Comparison of ENCODE assay signal across 1 cellular context in the genomic region with DNA sequence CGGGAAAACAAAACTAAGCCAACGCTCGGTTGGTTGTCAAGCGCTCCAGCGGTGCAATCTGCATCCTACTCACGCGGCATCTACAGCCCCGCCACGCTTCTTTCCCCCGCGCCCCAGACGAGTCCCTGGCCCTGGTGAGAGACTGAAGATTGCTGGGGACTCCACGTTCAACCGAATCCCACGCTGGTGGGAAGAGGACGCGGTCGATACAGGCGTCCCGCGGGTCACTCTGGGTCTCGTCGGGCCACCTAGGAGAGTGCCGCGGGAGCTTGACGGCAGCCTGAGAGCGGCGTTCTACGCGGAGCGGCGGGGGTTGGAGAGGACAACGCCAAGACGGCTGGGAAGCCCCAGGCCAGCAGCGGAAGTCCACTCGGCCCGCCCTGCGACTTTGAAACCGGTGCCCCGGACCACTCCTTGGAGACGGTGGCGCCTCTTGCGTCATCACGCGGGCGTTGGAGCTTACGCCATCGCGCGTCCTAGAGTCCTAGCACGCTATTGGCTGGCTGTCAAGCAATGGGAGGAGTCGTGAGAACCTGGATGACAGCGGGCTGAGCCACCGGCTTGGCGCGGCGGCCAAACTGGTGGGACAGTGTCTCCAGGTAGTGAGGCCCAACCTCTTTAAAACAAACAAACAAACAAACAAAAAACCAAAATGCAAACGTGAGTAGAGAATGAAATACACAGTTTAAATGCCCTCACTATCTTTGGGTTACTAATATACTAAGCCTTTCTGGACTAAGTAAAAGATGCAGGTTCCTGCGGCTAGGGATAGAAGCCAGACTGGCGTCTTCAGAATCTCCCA.
A peak's percentile ranks its signal among the peaks of the same experiment; 100 is the strongest.
TF ChIP-seq lines count a peak whose summit lies in the region.

A gene (minus strand): TSS at position 367 of the 802 bp plus-strand sequence. CDS start 436 bp downstream, outside the sequence.

TF ChIP-seq in GM12878, 131 proteins besides CTCF, POLR2A, EP300 and RAD21 (continued from another document):
- TF ChIP-seq, protein P1, sequence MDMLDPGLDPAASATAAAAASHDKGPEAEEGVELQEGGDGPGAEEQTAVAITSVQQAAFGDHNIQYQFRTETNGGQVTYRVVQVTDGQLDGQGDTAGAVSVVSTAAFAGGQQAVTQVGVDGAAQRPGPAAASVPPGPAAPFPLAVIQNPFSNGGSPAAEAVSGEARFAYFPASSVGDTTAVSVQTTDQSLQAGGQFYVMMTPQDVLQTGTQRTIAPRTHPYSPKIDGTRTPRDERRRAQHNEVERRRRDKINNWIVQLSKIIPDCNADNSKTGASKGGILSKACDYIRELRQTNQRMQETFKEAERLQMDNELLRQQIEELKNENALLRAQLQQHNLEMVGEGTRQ (IDR thresholded peaks at IDR 0.05; ENCODE audit: borderline replicate concordance, low read depth, low read length), result no peak
- TF ChIP-seq, protein P2, sequence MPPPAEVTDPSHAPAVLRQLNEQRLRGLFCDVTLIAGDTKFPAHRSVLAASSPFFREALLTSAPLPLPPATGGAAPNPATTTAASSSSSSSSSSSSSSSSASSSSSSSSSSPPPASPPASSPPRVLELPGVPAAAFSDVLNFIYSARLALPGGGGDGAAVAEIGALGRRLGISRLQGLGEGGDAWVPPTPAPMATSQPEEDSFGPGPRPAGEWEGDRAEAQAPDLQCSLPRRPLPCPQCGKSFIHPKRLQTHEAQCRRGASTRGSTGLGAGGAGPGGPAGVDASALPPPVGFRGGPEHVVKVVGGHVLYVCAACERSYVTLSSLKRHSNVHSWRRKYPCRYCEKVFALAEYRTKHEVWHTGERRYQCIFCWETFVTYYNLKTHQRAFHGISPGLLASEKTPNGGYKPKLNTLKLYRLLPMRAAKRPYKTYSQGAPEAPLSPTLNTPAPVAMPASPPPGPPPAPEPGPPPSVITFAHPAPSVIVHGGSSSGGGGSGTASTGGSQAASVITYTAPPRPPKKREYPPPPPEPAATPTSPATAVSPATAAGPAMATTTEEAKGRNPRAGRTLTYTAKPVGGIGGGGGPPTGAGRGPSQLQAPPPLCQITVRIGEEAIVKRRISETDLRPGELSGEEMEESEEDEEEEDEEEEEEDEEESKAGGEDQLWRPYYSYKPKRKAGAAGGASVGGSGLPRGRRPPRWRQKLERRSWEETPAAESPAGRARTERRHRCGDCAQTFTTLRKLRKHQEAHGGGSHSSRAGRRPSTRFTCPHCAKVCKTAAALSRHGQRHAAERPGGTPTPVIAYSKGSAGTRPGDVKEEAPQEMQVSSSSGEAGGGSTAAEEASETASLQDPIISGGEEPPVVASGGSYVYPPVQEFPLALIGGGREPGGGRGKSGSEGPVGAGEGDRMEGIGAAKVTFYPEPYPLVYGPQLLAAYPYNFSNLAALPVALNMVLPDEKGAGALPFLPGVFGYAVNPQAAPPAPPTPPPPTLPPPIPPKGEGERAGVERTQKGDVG (CRISPR knock-in tag; IDR thresholded peaks at IDR 0.05), result no peak
- TF ChIP-seq YY1 (IDR thresholded peaks at IDR 0.05; ENCODE audit: low read depth, low read length), result peak; percentile 23; the same call in 1 of the 2 replicates
- no peak for TF ChIP-seq JUND (IDR thresholded peaks at IDR 0.05; ENCODE audit: low read depth, low read length)
- TF ChIP-seq, protein P3, sequence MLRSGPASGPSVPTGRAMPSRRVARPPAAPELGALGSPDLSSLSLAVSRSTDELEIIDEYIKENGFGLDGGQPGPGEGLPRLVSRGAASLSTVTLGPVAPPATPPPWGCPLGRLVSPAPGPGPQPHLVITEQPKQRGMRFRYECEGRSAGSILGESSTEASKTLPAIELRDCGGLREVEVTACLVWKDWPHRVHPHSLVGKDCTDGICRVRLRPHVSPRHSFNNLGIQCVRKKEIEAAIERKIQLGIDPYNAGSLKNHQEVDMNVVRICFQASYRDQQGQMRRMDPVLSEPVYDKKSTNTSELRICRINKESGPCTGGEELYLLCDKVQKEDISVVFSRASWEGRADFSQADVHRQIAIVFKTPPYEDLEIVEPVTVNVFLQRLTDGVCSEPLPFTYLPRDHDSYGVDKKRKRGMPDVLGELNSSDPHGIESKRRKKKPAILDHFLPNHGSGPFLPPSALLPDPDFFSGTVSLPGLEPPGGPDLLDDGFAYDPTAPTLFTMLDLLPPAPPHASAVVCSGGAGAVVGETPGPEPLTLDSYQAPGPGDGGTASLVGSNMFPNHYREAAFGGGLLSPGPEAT (IDR thresholded peaks at IDR 0.05; ENCODE audit: low read depth), result peak; percentile 81; the same call in 1 of the 2 replicates
- no peak for TF ChIP-seq POLR2AphosphoS2 (IDR thresholded peaks at IDR 0.05; ENCODE audit: low read depth, low read length)
- no peak for TF ChIP-seq ZSCAN29 (IDR thresholded peaks at IDR 0.05)
- TF ChIP-seq, protein P4, sequence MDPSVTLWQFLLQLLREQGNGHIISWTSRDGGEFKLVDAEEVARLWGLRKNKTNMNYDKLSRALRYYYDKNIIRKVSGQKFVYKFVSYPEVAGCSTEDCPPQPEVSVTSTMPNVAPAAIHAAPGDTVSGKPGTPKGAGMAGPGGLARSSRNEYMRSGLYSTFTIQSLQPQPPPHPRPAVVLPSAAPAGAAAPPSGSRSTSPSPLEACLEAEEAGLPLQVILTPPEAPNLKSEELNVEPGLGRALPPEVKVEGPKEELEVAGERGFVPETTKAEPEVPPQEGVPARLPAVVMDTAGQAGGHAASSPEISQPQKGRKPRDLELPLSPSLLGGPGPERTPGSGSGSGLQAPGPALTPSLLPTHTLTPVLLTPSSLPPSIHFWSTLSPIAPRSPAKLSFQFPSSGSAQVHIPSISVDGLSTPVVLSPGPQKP (IDR thresholded peaks at IDR 0.05; ENCODE audit: low read depth, low read length), result peak; percentile 25; the same call in 1 of the 2 replicates
- no peak for TF ChIP-seq CHD4 (IDR thresholded peaks at IDR 0.05)
- TF ChIP-seq RAD51 (IDR thresholded peaks at IDR 0.05), result no peak
- no peak for TF ChIP-seq NR2C1 (IDR thresholded peaks at IDR 0.05)
- TF ChIP-seq SREBF1 (IDR thresholded peaks at IDR 0.05; ENCODE audit: low read length), result no peak
- peak; percentile 90 for TF ChIP-seq GATAD2B (conservative IDR thresholded peaks at IDR 0.05; ENCODE audit: low read depth)
- no peak for TF ChIP-seq SREBF2 (IDR thresholded peaks at IDR 0.05; ENCODE audit: low read length)
- TF ChIP-seq ETV6 (conservative IDR thresholded peaks at IDR 0.05 in 1 of 2, IDR thresholded peaks at IDR 0.05 in 1 of 2; ENCODE audit: borderline replicate concordance in 1 of 2, low read depth in 1 of 2), result no peak
